ENCODE assay signal across 35 cellular contexts in the genomic region with DNA sequence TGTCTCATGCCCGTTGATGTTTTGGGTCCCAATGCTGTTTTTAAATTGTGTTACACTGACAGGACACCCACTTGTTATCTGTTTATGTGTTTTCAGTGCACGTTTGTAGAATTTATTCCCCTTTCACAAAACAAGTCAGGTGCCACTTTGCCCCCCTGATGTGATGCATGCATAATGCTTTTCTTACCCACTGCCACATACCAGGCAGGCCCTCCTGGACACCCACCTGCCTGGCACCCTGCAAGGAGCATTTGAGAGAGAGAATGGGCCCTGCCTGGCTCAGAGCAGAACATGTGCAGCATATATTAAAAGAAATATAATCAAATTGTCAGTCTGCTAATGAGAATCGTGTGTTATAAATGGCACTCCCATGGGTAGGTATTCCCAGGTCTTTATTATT. TPM values are rescaled to one million over a fixed set of nuclear protein-coding genes. Genes with fewer than 3 reads are reported as not detected.
"Had no signal": no experiment of that assay in that cellular context is flagged by ENCODE, and none has a peak within 500 bp of the region (broad histone marks: within the 10 kb centered on the region; RNA-seq: fewer than 3 reads in every experiment).

No MANE protein-coding gene starts in this region.

- FAIRE-seq: astrocyte, bronchial epithelial cell, RCC 7860 had no signal

- ATAC-seq: activated CD4-positive, alpha-beta T cell treated with anti-CD3 and anti-CD28 coated beads for 36 hours; activated CD4-positive, CD25-positive, alpha-beta regulatory T cell treated with anti-CD3 and anti-CD28 coated beads, Interleukin-2, amount 50 U/mL, for 24 hours; activated CD8-positive, alpha-beta T cell treated with anti-CD3 and anti-CD28 coated beads, Interleukin-2, amount 10 ng/mL, durations not matched to agents 7 days and 5 days; Right ventricle myocardium inferior; T-helper 17 cell had no signal

- H3K4me3 ChIP-seq: PC-9 had no signal

- H3K4me2 ChIP-seq: PC-9 had no signal

- H3K27ac ChIP-seq: PC-9, RWPE1 had no signal

- H2AFZ ChIP-seq: PC-9 had no signal

- DNase-seq: activated CD4-positive, alpha-beta T cell treated with anti-CD3 and anti-CD28 coated beads for 36 hours; activated CD4-positive, alpha-beta T cell treated with anti-CD3 and anti-CD28 coated beads, Interleukin-2, amount 10 ng/mL, durations not matched to agents 7 days and 5 days; activated CD4-positive, alpha-beta T cell treated with anti-CD3 and anti-CD28 coated beads, Interleukin-2, amount 50 U/mL, for 48 hours; activated CD8-positive, alpha-beta T cell treated with anti-CD3 and anti-CD28 coated beads, Interleukin-2, amount 10 ng/mL, durations not matched to agents 7 days and 5 days; activated gamma-delta T cell; activated naive CD4-positive, alpha-beta T cell treated with Interleukin-2 at 50 U/mL for 16 hours; activated naive CD8-positive, alpha-beta T cell treated with anti-CD3 and anti-CD28 coated beads, Interleukin-2, amount 10 ng/mL, durations not matched to agents 7 days and 5 days; activated T-cell treated with anti-CD3 and anti-CD28 coated beads, Interleukin-2, amount 50 U/mL, for 24 hours; caudate nucleus; cerebellar nuclear complex; cortex of kidney; MM.1S; MV-4-11; NCI-H1092; NCI-H1436 treated with DMSO at 0.1 percent for 48 hours; NCI-H1694 treated with DMSO at 0.1 percent for 48 hours; NCI-H2029 treated with DMSO at 0.1 percent for 48 hours; NCI-H2107; NCI-H2171; NCI-H446 treated with DMSO at 0.1 percent for 48 hours; NCI-H524; NCI-H69; NK-92 treated with Interleukin-12 subunit alpha and Interleukin-12 subunit beta, amount 100 ng/mL, for 24 hours; PC-9; T-helper 17 cell; T1000 had no signal

RNA-seq across cellular contexts. Expression of a gene that starts 52.3 kb away (rescaled TPM):
- total RNA-seq: activated CD4-positive, alpha-beta T cell treated with anti-CD3 and anti-CD28 coated beads for 36 hours; activated CD4-positive, alpha-beta T cell treated with anti-CD3 and anti-CD28 coated beads, Interleukin-2, amount 10 ng/mL, durations not matched to agents 7 days and 5 days; activated CD8-positive, alpha-beta T cell treated with anti-CD3 and anti-CD28 coated beads, Interleukin-2, amount 10 ng/mL, durations not matched to agents 7 days and 5 days; activated naive CD8-positive, alpha-beta T cell treated with anti-CD3 and anti-CD28 coated beads, Interleukin-2, amount 10 ng/mL, durations not matched to agents 7 days and 5 days; activated T-helper 2 cell treated with anti-CD3 and anti-CD28 coated beads, Interferon-gamma antibody, Interleukin-2, Interleukin-4, amounts not matched to agents 10 μg/mL and 5 μg/mL and 100 μg/mL, durations not matched to agents 14 hours and 24 hours and 36 hours; bronchial epithelial cell; LHCN-M2; OCI-LY7; PC-9; T-helper 17 cell had no signal
